Comparison of ENCODE assay signal across 1 cellular context in the genomic region with DNA sequence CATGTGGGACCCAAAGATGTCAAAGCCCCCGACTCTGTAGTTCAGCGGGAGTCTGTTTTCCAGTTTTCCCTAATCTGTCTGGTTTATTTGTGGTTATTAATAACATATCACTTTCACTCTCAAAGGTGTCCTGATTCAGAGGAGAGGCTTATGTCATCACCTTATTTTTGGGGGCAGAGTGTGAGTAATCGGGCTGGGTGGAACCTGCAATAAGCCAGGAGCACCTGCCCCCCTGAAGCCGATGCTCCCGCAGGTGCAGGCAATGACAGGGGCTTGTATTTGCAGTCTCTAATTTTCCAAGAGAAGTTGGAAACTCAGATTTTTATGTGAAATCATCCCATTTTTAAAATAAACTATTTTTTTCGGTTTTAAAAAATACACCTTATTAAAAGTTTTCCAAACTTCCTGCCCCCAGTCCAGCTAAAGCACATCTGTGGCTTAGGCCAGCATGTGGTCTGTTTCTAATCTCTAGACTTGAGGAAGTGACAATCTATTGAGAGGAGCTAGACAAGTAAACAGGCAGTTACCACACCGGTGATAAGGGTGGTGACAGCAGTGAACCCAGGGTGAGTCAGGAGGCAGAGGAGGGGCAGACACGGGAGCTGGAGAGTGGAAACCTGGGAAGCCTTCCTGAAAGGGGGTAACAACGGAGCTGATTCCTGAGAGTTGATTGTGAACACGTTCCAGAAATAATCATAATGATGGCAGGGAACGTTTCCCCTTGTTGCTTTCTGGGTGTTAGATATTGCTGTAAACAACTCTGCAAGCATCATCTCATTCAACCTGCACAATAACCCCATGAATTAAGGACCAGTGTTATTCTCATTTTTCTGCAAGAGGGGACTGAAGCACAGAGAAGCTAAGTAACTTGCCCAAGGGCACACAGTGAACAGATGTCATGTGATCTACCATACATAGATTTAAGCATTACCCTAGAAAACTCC.
TF ChIP-seq lines count a peak whose summit lies in the region.

No MANE protein-coding gene starts in this region.

TF ChIP-seq in SK-N-SH, 30 proteins besides CTCF, POLR2A, EP300 and RAD21 (continued from another document):
- TF ChIP-seq ELF1 (IDR thresholded peaks at IDR 0.05), result no peak
- no peak for TF ChIP-seq TEAD4 (IDR thresholded peaks at IDR 0.05; ENCODE audit: borderline replicate concordance, insufficient read depth)
- TF ChIP-seq TCF12 (IDR thresholded peaks at IDR 0.05), result peak; percentile 58
- TF ChIP-seq, protein P1, sequence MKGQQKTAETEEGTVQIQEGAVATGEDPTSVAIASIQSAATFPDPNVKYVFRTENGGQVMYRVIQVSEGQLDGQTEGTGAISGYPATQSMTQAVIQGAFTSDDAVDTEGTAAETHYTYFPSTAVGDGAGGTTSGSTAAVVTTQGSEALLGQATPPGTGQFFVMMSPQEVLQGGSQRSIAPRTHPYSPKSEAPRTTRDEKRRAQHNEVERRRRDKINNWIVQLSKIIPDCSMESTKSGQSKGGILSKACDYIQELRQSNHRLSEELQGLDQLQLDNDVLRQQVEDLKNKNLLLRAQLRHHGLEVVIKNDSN (IDR thresholded peaks at IDR 0.05; ENCODE audit: borderline replicate concordance, low read depth), result no peak
- TF ChIP-seq FOSL2 (IDR thresholded peaks at IDR 0.05; ENCODE audit: borderline replicate concordance, low read depth), result 0 out of 2 replicates have a peak, but pooled peaks have one; percentile 13
- no peak for TF ChIP-seq RFX5 (IDR thresholded peaks at IDR 0.05; ENCODE audit: low read length)
